Comparison of ENCODE assay signal across 9 cellular contexts in the genomic region with DNA sequence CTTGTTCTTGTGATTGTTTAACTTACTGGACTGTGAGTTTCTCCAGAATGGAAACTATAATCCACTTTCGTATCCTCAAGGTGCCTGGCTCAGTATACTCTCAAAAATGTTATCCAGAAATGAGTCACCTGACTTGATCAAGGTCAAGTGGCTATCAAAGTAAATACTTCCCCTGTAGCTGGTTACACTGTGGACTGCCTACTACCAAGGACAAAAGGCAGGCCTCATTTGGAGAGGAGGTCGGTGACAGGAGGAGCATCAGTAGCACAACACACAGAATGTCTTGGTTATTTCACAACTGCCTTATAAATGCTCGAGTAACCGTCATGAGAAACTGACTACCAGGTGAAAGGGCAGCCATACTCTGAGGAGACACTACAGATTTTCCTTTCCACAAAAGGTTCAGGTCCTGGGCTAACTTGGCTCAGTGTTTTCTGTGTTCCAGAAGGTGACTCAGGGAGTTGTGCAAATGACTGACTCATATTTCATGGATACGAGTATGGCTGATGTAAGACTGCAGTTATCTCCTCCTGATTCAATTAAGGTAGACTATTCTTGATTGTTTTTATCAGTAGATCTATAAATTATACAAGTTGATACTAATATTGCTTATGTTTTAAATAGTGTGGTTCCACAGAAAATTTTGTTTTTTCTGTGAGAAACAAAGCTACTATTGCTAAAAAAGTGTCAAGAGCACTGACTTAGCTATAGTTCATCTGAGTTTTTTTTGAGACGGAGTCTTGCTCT. TPM values are rescaled to one million over a fixed set of nuclear protein-coding genes. Genes with fewer than 3 reads are reported as not detected.
DNase-seq lines count a peak whose midpoint lies in the region; ATAC-seq and TF ChIP-seq lines count a peak whose summit lies in the region.
"Had no signal": no experiment of that assay in that cellular context is flagged by ENCODE, and none has a peak within 500 bp of the region (broad histone marks: within the 10 kb centered on the region; RNA-seq: fewer than 3 reads in every experiment).

No MANE protein-coding gene starts in this region.

- WGBS in transverse colon (ENCODE audit: low coverage in 1 of 2), 2 donors = 64 to 71% methylated on average over 4 to 6 of the region's 6 CpGs

- H3K27ac ChIP-seq in right atrium auricular region = peak overlapping the region; percentile 29 to 45
- H3K27ac ChIP-seq in transverse colon = peak overlapping the region; percentile 44 to 71 (median 56)

- H3K4me3 Mint-ChIP-seq in activated naive CD4-positive, alpha-beta T cell treated with anti-CD3 and anti-CD28 coated beads, Interleukin-2, amount 50 U/mL, for 24 hours = no peak overlapping the region
- H3K4me3 Mint-ChIP-seq in activated naive CD4-positive, alpha-beta T cell treated with anti-CD3 and anti-CD28 coated beads, Interleukin-2, amount 10 ng/mL, durations not matched to agents 7 days and 5 days = no peak overlapping the region
- no peak overlapping the region for H3K4me3 Mint-ChIP-seq in T-helper 17 cell

- intact Hi-C loops in transverse colon (cut with DNase I; ENCODE audit: low total_unique reads) = no loop called here

- H3K9me3 ChIP-seq in T-helper 17 cell (ENCODE audit: control insufficient read depth, low read length, poor library complexity, severe bottlenecking) (no peaks in the 10 kb centered on the region), right atrium auricular region (no peaks in the 10 kb centered on the region), transverse colon (no peaks in the 10 kb centered on the region)
- H3K9me3 ChIP-seq: Caco-2 had no signal

- H3K9me3 Mint-ChIP-seq in activated naive CD4-positive, alpha-beta T cell treated with anti-CD3 and anti-CD28 coated beads, Interleukin-2, amount 50 U/mL, for 24 hours = no peaks in the 10 kb centered on the region
- no peaks in the 10 kb centered on the region for H3K9me3 Mint-ChIP-seq in activated naive CD4-positive, alpha-beta T cell treated with anti-CD3 and anti-CD28 coated beads, Interleukin-2, amount 10 ng/mL, durations not matched to agents 7 days and 5 days

- H3K4me1 ChIP-seq in right atrium auricular region = peaks cover 0 to 76% of the 10 kb centered on the region in 2 donors
- H3K4me1 ChIP-seq in transverse colon = peaks cover 14 to 37% (median 25%) of the 10 kb centered on the region in 4 donors

- peak overlapping the region; percentile 62 for H3K27ac Mint-ChIP-seq in activated naive CD4-positive, alpha-beta T cell treated with anti-CD3 and anti-CD28 coated beads, Interleukin-2, amount 50 U/mL, for 24 hours
- no peak overlapping the region for H3K27ac Mint-ChIP-seq in activated naive CD4-positive, alpha-beta T cell treated with anti-CD3 and anti-CD28 coated beads, Interleukin-2, amount 10 ng/mL, durations not matched to agents 7 days and 5 days
- peak overlapping the region; percentile 66 for H3K27ac Mint-ChIP-seq in T-helper 17 cell

- no peak overlapping the region for H3K4me3 ChIP-seq in right atrium auricular region
- no peak overlapping the region for H3K4me3 ChIP-seq in transverse colon

- DNase-seq in activated naive CD4-positive, alpha-beta T cell treated with anti-CD3 and anti-CD28 coated beads, Interleukin-2, amount 10 ng/mL, durations not matched to agents 7 days and 5 days = no peak
- DNase-seq in T-helper 17 cell = no peak
- no peak for DNase-seq in right atrium auricular region (ENCODE audit: low spot score)
- no peak for DNase-seq in transverse colon
- no peak for DNase-seq in D341Med (ENCODE audit: low spot score)
- no peak for DNase-seq in NCI-H446 treated with DMSO at 0.1 percent for 48 hours (lab: John Stamatoyannopoulos, UW)

- no peak for TF ChIP-seq POLR2A in transverse colon (IDR thresholded peaks at IDR 0.05)

- no peaks in the 10 kb centered on the region for H3K27me3 Mint-ChIP-seq in activated naive CD4-positive, alpha-beta T cell treated with anti-CD3 and anti-CD28 coated beads, Interleukin-2, amount 50 U/mL, for 24 hours
- H3K27me3 Mint-ChIP-seq in activated naive CD4-positive, alpha-beta T cell treated with anti-CD3 and anti-CD28 coated beads, Interleukin-2, amount 10 ng/mL, durations not matched to agents 7 days and 5 days = no peaks in the 10 kb centered on the region
- H3K27me3 Mint-ChIP-seq in T-helper 17 cell = no peaks in the 10 kb centered on the region

- H3K36me3 ChIP-seq in right atrium auricular region = no peaks in the 10 kb centered on the region
- no peaks in the 10 kb centered on the region for H3K36me3 ChIP-seq in transverse colon

- in situ Hi-C loops in transverse colon (cut with MboI; ENCODE audit: low pct_ligation_motif_present in 1 of 4, low pct_unique_long_range_greater_than_20kb in 1 of 4, low sequenced_read_pairs in 3 of 4) = no loop called here

- H3K4me1 Mint-ChIP-seq in activated naive CD4-positive, alpha-beta T cell treated with anti-CD3 and anti-CD28 coated beads, Interleukin-2, amount 50 U/mL, for 24 hours = peaks cover 64% of the 10 kb centered on the region
- H3K4me1 Mint-ChIP-seq in activated naive CD4-positive, alpha-beta T cell treated with anti-CD3 and anti-CD28 coated beads, Interleukin-2, amount 10 ng/mL, durations not matched to agents 7 days and 5 days = peaks cover 43% of the 10 kb centered on the region
- H3K4me1 Mint-ChIP-seq in T-helper 17 cell = peaks cover 39% of the 10 kb centered on the region

- TF ChIP-seq CTCF in right atrium auricular region (IDR thresholded peaks at IDR 0.05) (no peak), transverse colon (IDR thresholded peaks at IDR 0.05) (no peak)

- TF ChIP-seq EP300 in transverse colon (IDR thresholded peaks at IDR 0.05; ENCODE audit: low read depth) = no peak

- ATAC-seq in T-helper 17 cell = no peak
- no peak for ATAC-seq in GM19035 (IDR thresholded peaks at IDR 0.05; ENCODE audit: unreplicated experiment)

- CTCF ChIA-PET in activated naive CD4-positive, alpha-beta T cell treated with anti-CD3 and anti-CD28 coated beads, Interleukin-2, amount 10 ng/mL, durations not matched to agents 7 days and 5 days (lab: Charles Lee) = no interaction called here

- H3K27me3 ChIP-seq in right atrium auricular region (no peaks in the 10 kb centered on the region), transverse colon (no peaks in the 10 kb centered on the region)

- H3K36me3 Mint-ChIP-seq in activated naive CD4-positive, alpha-beta T cell treated with anti-CD3 and anti-CD28 coated beads, Interleukin-2, amount 50 U/mL, for 24 hours = peaks cover 6% of the 10 kb centered on the region
- H3K36me3 Mint-ChIP-seq in activated naive CD4-positive, alpha-beta T cell treated with anti-CD3 and anti-CD28 coated beads, Interleukin-2, amount 10 ng/mL, durations not matched to agents 7 days and 5 days = peaks cover 31% of the 10 kb centered on the region
- no peaks in the 10 kb centered on the region for H3K36me3 Mint-ChIP-seq in T-helper 17 cell (ENCODE audit: low read depth)

RNA-seq across cellular contexts. Expression of gene CCNY, which starts 4.2 kb away (rescaled TPM):
- total RNA-seq in T-helper 17 cell (10 to 100 TPM; 74.4 to 89.1 TPM), right atrium auricular region (10 to 100 TPM; 35.6 to 58.1 TPM), transverse colon (10 to 100 TPM; 19.5 to 53.9 (median 41.4) TPM)
